In the genomic region with DNA sequence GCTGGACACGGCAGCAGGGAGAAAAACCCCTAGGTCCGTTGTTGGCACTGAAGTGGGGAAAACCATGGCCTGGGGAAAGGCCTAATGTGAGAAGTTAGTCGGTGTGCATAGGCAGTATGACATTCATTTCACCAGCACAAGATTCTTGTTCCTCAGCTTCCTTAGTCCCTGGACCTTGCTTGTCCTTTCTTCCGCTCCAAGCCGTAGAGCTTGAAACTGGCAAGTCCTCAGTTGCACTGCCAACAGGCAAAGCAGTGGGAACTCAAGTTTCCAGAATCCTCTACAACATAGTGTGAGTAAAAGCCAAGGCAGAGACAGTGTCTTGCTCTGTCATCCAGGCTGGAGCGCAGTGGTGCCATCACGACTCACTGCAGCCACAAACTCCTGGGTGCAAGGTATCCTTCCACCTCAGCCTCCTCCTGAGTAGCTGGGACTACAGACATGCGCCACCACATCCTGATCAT, we compare ENCODE assay signal across 10 cellular contexts.
DNase-seq lines count a peak whose midpoint lies in the region; ATAC-seq lines count a peak whose summit lies in the region.
"Had no signal": no experiment of that assay in that cellular context is flagged by ENCODE, and none has a peak within 500 bp of the region (broad histone marks: within the 10 kb centered on the region; RNA-seq: fewer than 3 reads in every experiment).

No MANE protein-coding gene starts in this region.

- DNase-seq in activated CD4-positive, alpha-beta T cell treated with anti-CD3 and anti-CD28 coated beads for 4 hours: peak; percentile 22 to 39
- no peak for DNase-seq in activated CD4-positive, alpha-beta T cell treated with anti-CD3 and anti-CD28 coated beads for 1 hour
- DNase-seq in activated naive CD4-positive, alpha-beta T cell treated with anti-CD3 and anti-CD28 coated beads, Interleukin-2, amount 50 U/mL, for 16 hours: peak; percentile 31
- DNase-seq in stimulated activated naive CD4-positive, alpha-beta T cell (lab: John Stamatoyannopoulos, UW): peak in 4 of 6 experiments; percentile 6 to 33 (median 13)
- DNase-seq in OCI-M1 (lab: John Stamatoyannopoulos, UW) (no peak), NCI-H2171 (lab: John Stamatoyannopoulos, UW) (no peak)
- DNase-seq: amygdala, NCI-H187 had no signal

- peak; percentile 44 for ATAC-seq in HG03442 (IDR thresholded peaks at IDR 0.05; ENCODE audit: unreplicated experiment)
- no peak for ATAC-seq in GM18870 (IDR thresholded peaks at IDR 0.05; ENCODE audit: unreplicated experiment)

Comparison
In these comparisons a context has a peak if more than half of its experiments do, and no peak if none do; other contexts are left out.
1. DNase-seq: peak in activated CD4-positive, alpha-beta T cell treated with anti-CD3 and anti-CD28 coated beads for 4 hours (2 of 2), activated naive CD4-positive, alpha-beta T cell treated with anti-CD3 and anti-CD28 coated beads, Interleukin-2, amount 50 U/mL, for 16 hours (single experiment) and stimulated activated naive CD4-positive, alpha-beta T cell (4 of 6); none in activated CD4-positive, alpha-beta T cell treated with anti-CD3 and anti-CD28 coated beads for 1 hour (single experiment), OCI-M1 (single experiment) and NCI-H2171 (single experiment).